In genomic region chr17:61127960-61128359, GRCh38 we compare ENCODE assay signal across 1 cellular context.
TF ChIP-seq lines count a peak whose summit lies in the region.

No MANE protein-coding gene starts in this region.

TF ChIP-seq in SK-N-SH treated with all-trans-retinoic acid at 6 μM for 48 hours, 23 proteins besides CTCF, POLR2A, EP300 and RAD21 (continued from another document):
- TF ChIP-seq, protein P1, sequence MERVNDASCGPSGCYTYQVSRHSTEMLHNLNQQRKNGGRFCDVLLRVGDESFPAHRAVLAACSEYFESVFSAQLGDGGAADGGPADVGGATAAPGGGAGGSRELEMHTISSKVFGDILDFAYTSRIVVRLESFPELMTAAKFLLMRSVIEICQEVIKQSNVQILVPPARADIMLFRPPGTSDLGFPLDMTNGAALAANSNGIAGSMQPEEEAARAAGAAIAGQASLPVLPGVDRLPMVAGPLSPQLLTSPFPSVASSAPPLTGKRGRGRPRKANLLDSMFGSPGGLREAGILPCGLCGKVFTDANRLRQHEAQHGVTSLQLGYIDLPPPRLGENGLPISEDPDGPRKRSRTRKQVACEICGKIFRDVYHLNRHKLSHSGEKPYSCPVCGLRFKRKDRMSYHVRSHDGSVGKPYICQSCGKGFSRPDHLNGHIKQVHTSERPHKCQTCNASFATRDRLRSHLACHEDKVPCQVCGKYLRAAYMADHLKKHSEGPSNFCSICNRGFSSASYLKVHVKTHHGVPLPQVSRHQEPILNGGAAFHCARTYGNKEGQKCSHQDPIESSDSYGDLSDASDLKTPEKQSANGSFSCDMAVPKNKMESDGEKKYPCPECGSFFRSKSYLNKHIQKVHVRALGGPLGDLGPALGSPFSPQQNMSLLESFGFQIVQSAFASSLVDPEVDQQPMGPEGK (CRISPR knock-in tag; IDR thresholded peaks at IDR 0.05; ENCODE audit: borderline replicate concordance): peak; percentile 42; the same call in 1 of the 2 replicates
TF ChIP-seq in SK-N-SH treated with all-trans-retinoic acid at 6 μM for 48 hours: peak in this region for 5.
